Comparison of ENCODE assay signal across 11 cellular contexts in genomic region chr2:9539530-9539929, GRCh38. TPM values are rescaled to one million over a fixed set of nuclear protein-coding genes. Genes with fewer than 3 reads are reported as not detected.
A peak's percentile ranks its signal among the peaks of the same experiment; 100 is the strongest.
DNase-seq lines count a peak whose midpoint lies in the region; ATAC-seq, FAIRE-seq and TF ChIP-seq lines count a peak whose summit lies in the region.
"Had no signal": no experiment of that assay in that cellular context is flagged by ENCODE, and none has a peak within 500 bp of the region (broad histone marks: within the 10 kb centered on the region; RNA-seq: fewer than 3 reads in every experiment).

No MANE protein-coding gene starts in this region.

- peaks cover 9% of the 10 kb centered on the region for H3K36me3 Mint-ChIP-seq in IgD-negative memory B cell

- H3K27ac ChIP-seq in left lung (peak overlapping the region; percentile 69 to 88), stomach (peak overlapping the region in 3 of 5 donors; percentile 6 to 22 (median 17)), kidney (ENCODE audit: low read depth in 2 of 2, low read length in 2 of 2) (peak overlapping the region in 1 of 2 donors; percentile 64)

- TF ChIP-seq POLR2A in stomach (IDR thresholded peaks at IDR 0.05) = no peak
- no peak for TF ChIP-seq POLR2A in GM12891 (IDR thresholded peaks at IDR 0.05; ENCODE audit: low read depth, low read length)

- H3K27me3 ChIP-seq in left lung (no peaks in the 10 kb centered on the region), stomach (no peaks in the 10 kb centered on the region)

- peaks cover 0 to 30% of the 10 kb centered on the region in 2 donors for H3K36me3 ChIP-seq in left lung
- H3K36me3 ChIP-seq in stomach = peaks cover 0 to 41% (median 27%) of the 10 kb centered on the region in 4 donors
- no peaks in the 10 kb centered on the region for H3K36me3 ChIP-seq in kidney (ENCODE audit: control insufficient read depth in 1 of 2, insufficient read depth in 2 of 2, low read length in 2 of 2)

- TF ChIP-seq CTCF in astrocyte of the spinal cord (IDR thresholded peaks at IDR 0.05; ENCODE audit: low read depth, low read length) (no peak), left lung (IDR thresholded peaks at IDR 0.05) (no peak), stomach (IDR thresholded peaks at IDR 0.05) (no peak), kidney (IDR thresholded peaks at IDR 0.05; ENCODE audit: borderline replicate concordance, extremely low read depth, insufficient read depth) (no peak)

- intact Hi-C loops in left lung (cut with DNase I) (no loop called here), stomach (cut with DNase I; ENCODE audit: low total_unique reads) (no loop called here), kidney (cut with DNase I) (no loop called here)

- H3K4me1 Mint-ChIP-seq in IgD-negative memory B cell = peaks cover 50 to 61% (median 50%) of the 10 kb centered on the region in 3 donors

- no peak overlapping the region for H3K9ac ChIP-seq in kidney (ENCODE audit: low read length in 2 of 2)

- TF ChIP-seq EP300 in stomach (IDR thresholded peaks at IDR 0.05) = no peak

- H3K4me3 ChIP-seq in astrocyte of the spinal cord (ENCODE audit: low read depth, low read length) (no peak overlapping the region), left lung (no peak overlapping the region), stomach (no peak overlapping the region), kidney (ENCODE audit: low read length in 2 of 2) (no peak overlapping the region)

- H3K4me1 ChIP-seq in left lung (peaks cover 0 to 64% of the 10 kb centered on the region in 2 donors), stomach (peaks cover 0 to 38% (median 0%) of the 10 kb centered on the region in 4 donors), kidney (ENCODE audit: control insufficient read depth in 1 of 2, insufficient read depth in 1 of 2, low read depth in 1 of 2, low read length in 2 of 2) (peaks cover 0 to 5% of the 10 kb centered on the region in 2 donors)

- WGBS in stomach, 5 donors = 64 to 78% (median 67%) methylated on average over 5 of the region's 5 CpGs

- ATAC-seq in left lung (no peak), GM21447 (IDR thresholded peaks at IDR 0.05; ENCODE audit: unreplicated experiment) (no peak)

- H3K9me3 ChIP-seq in left lung (no peaks in the 10 kb centered on the region), stomach (no peaks in the 10 kb centered on the region), kidney (ENCODE audit: control insufficient read depth in 1 of 2, low read length in 2 of 2) (no peaks in the 10 kb centered on the region)

- H3K4me3 Mint-ChIP-seq in IgD-negative memory B cell = peak overlapping the region; percentile 46 to 92 (median 68)

- H3K27ac Mint-ChIP-seq in IgD-negative memory B cell = peak overlapping the region; percentile 37 to 88 (median 64)

- in situ Hi-C loops in astrocyte of the spinal cord (cut with HindIII; ENCODE audit: low sequenced_read_pairs) = no loop called here

- peak; percentile 62 for DNase-seq in astrocyte of the spinal cord (ENCODE audit: low read depth, low spot score)
- no peak for DNase-seq in left lung
- no peak for DNase-seq in stomach
- no peak for DNase-seq in GM12891 (ENCODE audit: insufficient read length, low spot score)
- DNase-seq in kidney = no peak
- no peak for DNase-seq in GOT3 (lab: John Stamatoyannopoulos, UW)
- DNase-seq: activated effector memory CD4-positive, alpha-beta T cell treated with Interleukin-2 at 50 U/mL for 16 hours; cortex of kidney; NCI-H2081 treated with DMSO at 0.1 percent for 48 hours had no signal

- H3K27me3 Mint-ChIP-seq in IgD-negative memory B cell = no peaks in the 10 kb centered on the region

- FAIRE-seq in GM12891 (lab: Jason Lieb, UNC) (no peak), kidney (lab: Jason Lieb, UNC) (no peak)

- no peaks in the 10 kb centered on the region for H3K9me3 Mint-ChIP-seq in IgD-negative memory B cell

TF ChIP-seq in GM12891, 5 proteins besides CTCF, POLR2A, EP300 and RAD21:
- TF ChIP-seq PAX5 (IDR thresholded peaks at IDR 0.05; ENCODE audit: insufficient read depth, low read length, severe bottlenecking) = no peak
- no peak for TF ChIP-seq TAF1 (IDR thresholded peaks at IDR 0.05; ENCODE audit: low read depth, low read length)
- TF ChIP-seq POLR2AphosphoS5 (IDR thresholded peaks at IDR 0.05; ENCODE audit: low read depth, low read length) = no peak
- TF ChIP-seq SPI1 (IDR thresholded peaks at IDR 0.05; ENCODE audit: low read depth, low read length) = no peak
- no peak for TF ChIP-seq POU2F2 (IDR thresholded peaks at IDR 0.05; ENCODE audit: low read depth, low read length)
TF ChIP-seq in GM12891: peak in this region for 0.

RNA-seq across cellular contexts. Expression of gene ADAM17, which starts 16.1 kb away (rescaled TPM):
- polyA plus RNA-seq in IgD-negative memory B cell = 15.9 TPM
- 10 to 100 TPM; 40.9 to 55.8 TPM for total RNA-seq in left lung
- total RNA-seq in stomach = 10 to 100 TPM; 11.7 to 46.1 (median 24.1) TPM
- 1 to 10 TPM; 4.0 to 5.7 (median 5.5) TPM for polyA plus RNA-seq in stomach
- 6.0 TPM for polyA plus RNA-seq in GM12891 (2012; ENCODE audit: low read depth, missing spikeins)
- total RNA-seq in kidney = 29.9 TPM
- 6.5 TPM for polyA plus RNA-seq in kidney (ENCODE audit: insufficient read depth, low read depth, low replicate concordance)
